Comparison of ENCODE assay signal across 1 cellular context in the genomic region with DNA sequence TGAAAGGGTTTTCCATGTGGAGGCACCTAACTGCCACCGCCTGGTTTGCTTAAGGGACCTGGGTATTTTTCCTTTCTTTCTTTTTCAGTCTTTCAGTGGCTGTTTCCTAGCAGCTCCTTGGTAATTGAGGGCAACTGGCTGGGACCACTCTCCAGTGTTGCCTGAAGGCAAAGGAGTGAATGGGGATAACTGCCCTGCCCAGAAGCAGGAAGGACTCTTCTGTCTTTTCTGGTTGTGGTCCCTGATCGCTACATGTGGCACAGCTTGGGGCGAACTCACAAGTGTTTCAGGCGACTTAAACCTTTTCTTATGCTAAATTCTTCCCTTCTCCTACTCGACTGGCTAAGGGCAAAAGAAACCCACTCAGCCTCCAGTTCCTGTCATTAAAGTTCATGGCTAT.
TF ChIP-seq lines count a peak whose summit lies in the region.

No MANE protein-coding gene starts in this region.

TF ChIP-seq in GM23338, 12 proteins besides CTCF, POLR2A, EP300 and RAD21 (continued from another document):
- TF ChIP-seq, protein P1, sequence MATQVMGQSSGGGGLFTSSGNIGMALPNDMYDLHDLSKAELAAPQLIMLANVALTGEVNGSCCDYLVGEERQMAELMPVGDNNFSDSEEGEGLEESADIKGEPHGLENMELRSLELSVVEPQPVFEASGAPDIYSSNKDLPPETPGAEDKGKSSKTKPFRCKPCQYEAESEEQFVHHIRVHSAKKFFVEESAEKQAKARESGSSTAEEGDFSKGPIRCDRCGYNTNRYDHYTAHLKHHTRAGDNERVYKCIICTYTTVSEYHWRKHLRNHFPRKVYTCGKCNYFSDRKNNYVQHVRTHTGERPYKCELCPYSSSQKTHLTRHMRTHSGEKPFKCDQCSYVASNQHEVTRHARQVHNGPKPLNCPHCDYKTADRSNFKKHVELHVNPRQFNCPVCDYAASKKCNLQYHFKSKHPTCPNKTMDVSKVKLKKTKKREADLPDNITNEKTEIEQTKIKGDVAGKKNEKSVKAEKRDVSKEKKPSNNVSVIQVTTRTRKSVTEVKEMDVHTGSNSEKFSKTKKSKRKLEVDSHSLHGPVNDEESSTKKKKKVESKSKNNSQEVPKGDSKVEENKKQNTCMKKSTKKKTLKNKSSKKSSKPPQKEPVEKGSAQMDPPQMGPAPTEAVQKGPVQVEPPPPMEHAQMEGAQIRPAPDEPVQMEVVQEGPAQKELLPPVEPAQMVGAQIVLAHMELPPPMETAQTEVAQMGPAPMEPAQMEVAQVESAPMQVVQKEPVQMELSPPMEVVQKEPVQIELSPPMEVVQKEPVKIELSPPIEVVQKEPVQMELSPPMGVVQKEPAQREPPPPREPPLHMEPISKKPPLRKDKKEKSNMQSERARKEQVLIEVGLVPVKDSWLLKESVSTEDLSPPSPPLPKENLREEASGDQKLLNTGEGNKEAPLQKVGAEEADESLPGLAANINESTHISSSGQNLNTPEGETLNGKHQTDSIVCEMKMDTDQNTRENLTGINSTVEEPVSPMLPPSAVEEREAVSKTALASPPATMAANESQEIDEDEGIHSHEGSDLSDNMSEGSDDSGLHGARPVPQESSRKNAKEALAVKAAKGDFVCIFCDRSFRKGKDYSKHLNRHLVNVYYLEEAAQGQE (IDR thresholded peaks at IDR 0.05; ENCODE audit: unreplicated experiment) = no peak
- no peak for TF ChIP-seq ZNF331 (CRISPR knock-in tag; IDR thresholded peaks at IDR 0.05; ENCODE audit: low read depth)
- TF ChIP-seq ZNF114 (CRISPR knock-in tag; IDR thresholded peaks at IDR 0.05) = no peak
